17 cellular contexts compared by ENCODE assay signal in genomic region chr15:71085809-71086208, GRCh38. TPM values are rescaled to one million over a fixed set of nuclear protein-coding genes. Genes with fewer than 3 reads are reported as not detected.
"Had no signal": no experiment of that assay in that cellular context is flagged by ENCODE, and none has a peak within 500 bp of the region (broad histone marks: within the 10 kb centered on the region; RNA-seq: fewer than 3 reads in every experiment).

No MANE protein-coding gene starts in this region.

- H3K36me3 ChIP-seq: esophagus muscularis mucosa, thoracic aorta had no signal

- H3K27ac Mint-ChIP-seq: activated CD4-positive, alpha-beta memory T cell treated with anti-CD3 and anti-CD28 coated beads for 36 hours; activated naive CD8-positive, alpha-beta T cell treated with anti-CD3 and anti-CD28 coated beads for 36 hours; stimulated activated naive CD8-positive, alpha-beta T cell treated with anti-CD3 and anti-CD28 coated beads, Interleukin-15, amount 100 ng/mL, for 72 hours had no signal

- H3K9me3 ChIP-seq: thoracic aorta had no signal

- H3K9ac ChIP-seq: parathyroid adenoma had no signal

- DNase-seq: activated CD4-positive, alpha-beta memory T cell treated with anti-CD3 and anti-CD28 coated beads for 36 hours; activated CD4-positive, alpha-beta T cell treated with anti-CD3 and anti-CD28 coated beads for 1 hour; activated gamma-delta T cell; activated naive CD8-positive, alpha-beta T cell treated with anti-CD3 and anti-CD28 coated beads for 36 hours; activated T-cell treated with anti-CD3 and anti-CD28 coated beads, Interleukin-2, amount 50 U/mL, for 48 hours; dorsolateral prefrontal cortex; hypothalamus; kidney; left ventricle myocardium superior; retina; stimulated activated CD4-positive, alpha-beta T cell treated with anti-CD3 and anti-CD28 coated beads, Interleukin-15, amount 100 ng/mL, for 24 hours; stimulated activated CD4-positive, alpha-beta T cell treated with anti-CD3 and anti-CD28 coated beads, Interleukin-4, amount 100 ng/mL, for 4 hours; stimulated activated naive CD8-positive, alpha-beta T cell treated with anti-CD3 and anti-CD28 coated beads, Interleukin-15, amount 100 ng/mL, for 72 hours; T-helper 9 cell had no signal

- H3K4me1 ChIP-seq: parathyroid adenoma had no signal

- H3K4me3 Mint-ChIP-seq: activated CD4-positive, alpha-beta memory T cell treated with anti-CD3 and anti-CD28 coated beads for 36 hours; activated naive CD8-positive, alpha-beta T cell treated with anti-CD3 and anti-CD28 coated beads for 36 hours; stimulated activated naive CD8-positive, alpha-beta T cell treated with anti-CD3 and anti-CD28 coated beads, Interleukin-15, amount 100 ng/mL, for 72 hours had no signal

- H3K4me3 ChIP-seq: dorsolateral prefrontal cortex, esophagus muscularis mucosa, thoracic aorta had no signal

- ATAC-seq: left ventricle myocardium superior; stimulated activated naive CD8-positive, alpha-beta T cell treated with anti-CD3 and anti-CD28 coated beads, Interleukin-15, amount 100 ng/mL, for 72 hours had no signal

- H3K27ac ChIP-seq: dorsolateral prefrontal cortex, esophagus muscularis mucosa, parathyroid adenoma, thoracic aorta had no signal

- H3K79me2 ChIP-seq: parathyroid adenoma had no signal

- H3K36me3 Mint-ChIP-seq: activated CD4-positive, alpha-beta memory T cell treated with anti-CD3 and anti-CD28 coated beads for 36 hours; activated naive CD8-positive, alpha-beta T cell treated with anti-CD3 and anti-CD28 coated beads for 36 hours had no signal

- H3K9me3 Mint-ChIP-seq: activated naive CD8-positive, alpha-beta T cell treated with anti-CD3 and anti-CD28 coated beads for 36 hours had no signal

- H2AFZ ChIP-seq: parathyroid adenoma had no signal

- H3K4me1 Mint-ChIP-seq: activated naive CD8-positive, alpha-beta T cell treated with anti-CD3 and anti-CD28 coated beads for 36 hours; stimulated activated naive CD8-positive, alpha-beta T cell treated with anti-CD3 and anti-CD28 coated beads, Interleukin-15, amount 100 ng/mL, for 72 hours had no signal

RNA-seq across cellular contexts. Expression of gene THSD4, which starts 29.5 kb away (rescaled TPM):
- total RNA-seq: activated CD4-positive, alpha-beta memory T cell treated with anti-CD3 and anti-CD28 coated beads for 36 hours; activated naive CD8-positive, alpha-beta T cell treated with anti-CD3 and anti-CD28 coated beads for 36 hours had no signal
